1 cellular context compared by ENCODE assay signal in the genomic region with DNA sequence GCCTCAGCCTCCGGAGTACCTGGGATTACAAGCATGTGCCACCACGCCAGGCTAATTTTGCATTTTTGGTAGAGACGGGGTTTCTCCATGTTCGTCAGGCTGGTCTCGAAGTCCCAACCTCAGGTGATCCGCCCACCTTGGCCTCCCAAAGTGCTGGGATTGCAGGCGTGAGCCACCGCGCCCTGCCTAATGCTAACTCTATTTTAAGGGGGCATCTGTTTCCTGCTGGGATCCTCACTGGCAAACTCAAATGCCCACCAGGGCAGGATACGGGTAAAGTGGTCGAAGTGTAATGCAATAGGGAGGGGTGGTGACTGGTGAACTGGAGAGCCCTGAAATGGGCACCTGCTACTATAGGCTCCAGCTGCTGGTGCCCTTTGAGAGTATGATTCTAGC.
TF ChIP-seq lines count a peak whose summit lies in the region.

No MANE protein-coding gene starts in this region.

TF ChIP-seq in K562, 482 proteins besides CTCF, POLR2A, EP300 and RAD21 (continued from another document):
- no peak for TF ChIP-seq ZNF507 (tag; conservative IDR thresholded peaks at IDR 0.05)
- TF ChIP-seq, protein P1, sequence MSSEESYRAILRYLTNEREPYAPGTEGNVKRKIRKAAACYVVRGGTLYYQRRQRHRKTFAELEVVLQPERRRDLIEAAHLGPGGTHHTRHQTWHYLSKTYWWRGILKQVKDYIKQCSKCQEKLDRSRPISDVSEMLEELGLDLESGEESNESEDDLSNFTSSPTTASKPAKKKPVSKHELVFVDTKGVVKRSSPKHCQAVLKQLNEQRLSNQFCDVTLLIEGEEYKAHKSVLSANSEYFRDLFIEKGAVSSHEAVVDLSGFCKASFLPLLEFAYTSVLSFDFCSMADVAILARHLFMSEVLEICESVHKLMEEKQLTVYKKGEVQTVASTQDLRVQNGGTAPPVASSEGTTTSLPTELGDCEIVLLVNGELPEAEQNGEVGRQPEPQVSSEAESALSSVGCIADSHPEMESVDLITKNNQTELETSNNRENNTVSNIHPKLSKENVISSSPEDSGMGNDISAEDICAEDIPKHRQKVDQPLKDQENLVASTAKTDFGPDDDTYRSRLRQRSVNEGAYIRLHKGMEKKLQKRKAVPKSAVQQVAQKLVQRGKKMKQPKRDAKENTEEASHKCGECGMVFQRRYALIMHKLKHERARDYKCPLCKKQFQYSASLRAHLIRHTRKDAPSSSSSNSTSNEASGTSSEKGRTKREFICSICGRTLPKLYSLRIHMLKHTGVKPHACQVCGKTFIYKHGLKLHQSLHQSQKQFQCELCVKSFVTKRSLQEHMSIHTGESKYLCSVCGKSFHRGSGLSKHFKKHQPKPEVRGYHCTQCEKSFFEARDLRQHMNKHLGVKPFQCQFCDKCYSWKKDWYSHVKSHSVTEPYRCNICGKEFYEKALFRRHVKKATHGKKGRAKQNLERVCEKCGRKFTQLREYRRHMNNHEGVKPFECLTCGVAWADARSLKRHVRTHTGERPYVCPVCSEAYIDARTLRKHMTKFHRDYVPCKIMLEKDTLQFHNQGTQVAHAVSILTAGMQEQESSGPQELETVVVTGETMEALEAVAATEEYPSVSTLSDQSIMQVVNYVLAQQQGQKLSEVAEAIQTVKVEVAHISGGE (CRISPR knock-in tag; IDR thresholded peaks at IDR 0.05): peak in 1 of 3 experiments; percentile 96; a peak in 2 of 6 replicates
- TF ChIP-seq, protein P2, sequence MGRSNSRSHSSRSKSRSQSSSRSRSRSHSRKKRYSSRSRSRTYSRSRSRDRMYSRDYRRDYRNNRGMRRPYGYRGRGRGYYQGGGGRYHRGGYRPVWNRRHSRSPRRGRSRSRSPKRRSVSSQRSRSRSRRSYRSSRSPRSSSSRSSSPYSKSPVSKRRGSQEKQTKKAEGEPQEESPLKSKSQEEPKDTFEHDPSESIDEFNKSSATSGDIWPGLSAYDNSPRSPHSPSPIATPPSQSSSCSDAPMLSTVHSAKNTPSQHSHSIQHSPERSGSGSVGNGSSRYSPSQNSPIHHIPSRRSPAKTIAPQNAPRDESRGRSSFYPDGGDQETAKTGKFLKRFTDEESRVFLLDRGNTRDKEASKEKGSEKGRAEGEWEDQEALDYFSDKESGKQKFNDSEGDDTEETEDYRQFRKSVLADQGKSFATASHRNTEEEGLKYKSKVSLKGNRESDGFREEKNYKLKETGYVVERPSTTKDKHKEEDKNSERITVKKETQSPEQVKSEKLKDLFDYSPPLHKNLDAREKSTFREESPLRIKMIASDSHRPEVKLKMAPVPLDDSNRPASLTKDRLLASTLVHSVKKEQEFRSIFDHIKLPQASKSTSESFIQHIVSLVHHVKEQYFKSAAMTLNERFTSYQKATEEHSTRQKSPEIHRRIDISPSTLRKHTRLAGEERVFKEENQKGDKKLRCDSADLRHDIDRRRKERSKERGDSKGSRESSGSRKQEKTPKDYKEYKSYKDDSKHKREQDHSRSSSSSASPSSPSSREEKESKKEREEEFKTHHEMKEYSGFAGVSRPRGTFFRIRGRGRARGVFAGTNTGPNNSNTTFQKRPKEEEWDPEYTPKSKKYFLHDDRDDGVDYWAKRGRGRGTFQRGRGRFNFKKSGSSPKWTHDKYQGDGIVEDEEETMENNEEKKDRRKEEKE (IDR thresholded peaks at IDR 0.05; ENCODE audit: borderline replicate concordance in 1 of 2, control insufficient read depth in 1 of 2, low read depth in 2 of 2, low read length in 1 of 2): 0 out of 4 replicates have a peak, but pooled peaks of 1 of the 2 experiments have one; percentile 13
